Comparison of ENCODE assay signal across 28 cellular contexts in genomic region chr20:63890201-63890576, GRCh38. TPM values are rescaled to one million over a fixed set of nuclear protein-coding genes. Genes with fewer than 3 reads are reported as not detected.
A peak's percentile ranks its signal among the peaks of the same experiment; 100 is the strongest.
DNase-seq lines count a peak whose midpoint lies in the region; ATAC-seq, FAIRE-seq and TF ChIP-seq lines count a peak whose summit lies in the region.
"Had no signal": no experiment of that assay in that cellular context is flagged by ENCODE, and none has a peak within 500 bp of the region (broad histone marks: within the 10 kb centered on the region; RNA-seq: fewer than 3 reads in every experiment).

No MANE protein-coding gene starts in this region.

- H3K27ac Mint-ChIP-seq in MCF 10A (ENCODE audit: low read depth, unreplicated experiment), result peak overlapping the region; percentile 79
- H3K27ac Mint-ChIP-seq: activated naive CD8-positive, alpha-beta T cell treated with anti-CD3 and anti-CD28 coated beads, Interleukin-2, amount 10 ng/mL, durations not matched to agents 7 days and 5 days; CD8-positive, alpha-beta T cell; stimulated activated memory B cell treated with anti-CD40 and anti-IgM and Interleukin-4, amounts not matched to agents 10 μg/mL and 1 μg/mL and 100 μg/mL, for 72 hours; T-helper 2 cell treated with Interferon-gamma antibody and Interleukin-4, amounts not matched to agents 5 μg/mL and 100 μg/mL, for 36 hours had no signal

- intact Hi-C loops in HepG2 (cut with micrococcal nuclease; ENCODE audit: unreplicated experiment) (no loop called here), right lobe of liver (cut with DNase I) (no loop called here), MCF 10A (cut with micrococcal nuclease) (no loop called here), left lung (cut with DNase I) (no loop called here)

- ATAC-seq in HepG2 (no peak), right lobe of liver (no peak), left lung (no peak), HG02798 (IDR thresholded peaks at IDR 0.05; ENCODE audit: poor library complexity, unreplicated experiment) (no peak)
- ATAC-seq: CD8-positive, alpha-beta T cell; stimulated activated memory B cell treated with anti-CD40 and anti-IgM and Interleukin-4, amounts not matched to agents 10 μg/mL and 1 μg/mL and 100 μg/mL, for 72 hours had no signal

- H2AFZ ChIP-seq in HepG2 (ENCODE audit: low read length), result no peak overlapping the region
- H2AFZ ChIP-seq: hepatocyte had no signal

- TF ChIP-seq EP300 in HepG2 (IDR thresholded peaks at IDR 0.05; ENCODE audit: low read depth in 2 of 2, low read length in 2 of 2), result no peak
- no peak for TF ChIP-seq EP300 in HepG2 (CRISPR knock-in tag; IDR thresholded peaks at IDR 0.05; ENCODE audit: borderline replicate concordance)

- CTCF ChIA-PET in HepG2 (lab: Yijun Ruan, JAX; ENCODE audit: low intra/inter-chr PET ratio, low total read pairs) (no interaction called here), MCF 10A (lab: Yijun Ruan, JAX) (no interaction called here)

- no peak overlapping the region for H3K9ac ChIP-seq in HepG2 (ENCODE audit: insufficient read depth, low read depth, low read length)

- POLR2A ChIA-PET in HepG2 (lab: Yijun Ruan, JAX) (no interaction called here), MCF 10A (lab: Yijun Ruan, JAX) (interaction anchor here (0.7 to 5.0 kb wide), 4 partner anchors 16 to 312 kb away, joined by 3 to 45 read pairs (median 6); partner anchors contain the start of gene TPD52L2)

- H3K9me3 ChIP-seq in HepG2 (ENCODE audit: low read length) (no peaks in the 10 kb centered on the region), right lobe of liver (no peaks in the 10 kb centered on the region), left lung (no peaks in the 10 kb centered on the region)
- H3K9me3 ChIP-seq: tibial artery had no signal

- TF ChIP-seq CTCF in HepG2 (CRISPR knock-in tag; IDR thresholded peaks at IDR 0.05), result no peak
- no peak for TF ChIP-seq CTCF in right lobe of liver (IDR thresholded peaks at IDR 0.05)
- no peak for TF ChIP-seq CTCF in MCF 10A (IDR thresholded peaks at IDR 0.05; ENCODE audit: unreplicated experiment)
- no peak for TF ChIP-seq CTCF in left lung (IDR thresholded peaks at IDR 0.05)

- peaks cover 13% of the 10 kb centered on the region; the same call in 1 of the 2 replicates for H4K20me1 ChIP-seq in HepG2 (ENCODE audit: insufficient read depth, low read length)

- H3K27me3 ChIP-seq in HepG2 (ENCODE audit: control insufficient read depth in 1 of 2, insufficient read depth in 2 of 2, low read length in 2 of 2), result no peaks in the 10 kb centered on the region; a peak in 1 of 5 replicates
- no peaks in the 10 kb centered on the region for H3K27me3 ChIP-seq in right lobe of liver
- no peaks in the 10 kb centered on the region for H3K27me3 ChIP-seq in left lung
- H3K27me3 ChIP-seq: cardiac muscle cell, hepatocyte, tibial artery had no signal

- peaks cover 2% of the 10 kb centered on the region for H3K79me2 ChIP-seq in HepG2 (ENCODE audit: insufficient read depth, low read length)
- H3K79me2 ChIP-seq: hepatocyte had no signal

- BruUV-seq in HepG2 (replicated peaks; lab: Mats Ljungman, UMichigan) (no TSS peak), MCF 10A (replicated peaks; lab: Mats Ljungman, UMichigan) (TSS peak; percentile 47)

- FAIRE-seq in HepG2 (lab: Jason Lieb, UNC), result no peak
- FAIRE-seq: GM18507 had no signal

- in situ Hi-C loops in HepG2 (cut with HindIII; ENCODE audit: extremely low pct_ligation_motif_present, low pct_unique_long_range_greater_than_20kb), result no loop called here

- H3K4me3 ChIP-seq in HepG2 (replicated peaks in 1 of 3; ENCODE audit: insufficient read depth in 1 of 3, low read depth in 2 of 3, low read length in 3 of 3) (no peak overlapping the region), right lobe of liver (no peak overlapping the region), left lung (no peak overlapping the region)
- H3K4me3 ChIP-seq: cardiac muscle cell, hepatocyte, tibial artery had no signal

- H3K4me3 Mint-ChIP-seq in MCF 10A (ENCODE audit: unreplicated experiment), result no peak overlapping the region
- H3K4me3 Mint-ChIP-seq: activated naive CD8-positive, alpha-beta T cell treated with anti-CD3 and anti-CD28 coated beads, Interleukin-2, amount 10 ng/mL, durations not matched to agents 7 days and 5 days; CD8-positive, alpha-beta T cell; stimulated activated memory B cell treated with anti-CD40 and anti-IgM and Interleukin-4, amounts not matched to agents 10 μg/mL and 1 μg/mL and 100 μg/mL, for 72 hours; T-helper 2 cell treated with Interferon-gamma antibody and Interleukin-4, amounts not matched to agents 5 μg/mL and 100 μg/mL, for 36 hours had no signal

- H3K4me1 Mint-ChIP-seq in MCF 10A (ENCODE audit: insufficient read depth, unreplicated experiment), result peaks cover 27% of the 10 kb centered on the region

- H3K27ac ChIP-seq in HepG2 (ENCODE audit: extremely low read length, insufficient read depth, low read length) (no peak overlapping the region), right lobe of liver (no peak overlapping the region), left lung (peak overlapping the region; percentile 3 to 57)
- H3K27ac ChIP-seq: cardiac muscle cell, hepatocyte, tibial artery had no signal

- H3K36me3 Mint-ChIP-seq in MCF 10A (ENCODE audit: insufficient read depth, unreplicated experiment), result peaks cover 65% of the 10 kb centered on the region

- TF ChIP-seq POLR2A in HepG2 (IDR thresholded peaks at IDR 0.05; ENCODE audit: insufficient read depth in 1 of 2, low read depth in 2 of 2, low read length in 2 of 2), result no peak
- TF ChIP-seq POLR2A in right lobe of liver (IDR thresholded peaks at IDR 0.05), result no peak

- no peaks in the 10 kb centered on the region for H3K27me3 Mint-ChIP-seq in MCF 10A (ENCODE audit: insufficient read depth, unreplicated experiment)
- H3K27me3 Mint-ChIP-seq: activated naive CD8-positive, alpha-beta T cell treated with anti-CD3 and anti-CD28 coated beads, Interleukin-2, amount 10 ng/mL, durations not matched to agents 7 days and 5 days; stimulated activated memory B cell treated with anti-CD40 and anti-IgM and Interleukin-4, amounts not matched to agents 10 μg/mL and 1 μg/mL and 100 μg/mL, for 72 hours had no signal

- H3K9me3 Mint-ChIP-seq in MCF 10A (ENCODE audit: unreplicated experiment), result no peaks in the 10 kb centered on the region
- H3K9me3 Mint-ChIP-seq: activated naive CD8-positive, alpha-beta T cell treated with anti-CD3 and anti-CD28 coated beads, Interleukin-2, amount 10 ng/mL, durations not matched to agents 7 days and 5 days; CD8-positive, alpha-beta T cell; stimulated activated memory B cell treated with anti-CD40 and anti-IgM and Interleukin-4, amounts not matched to agents 10 μg/mL and 1 μg/mL and 100 μg/mL, for 72 hours; T-helper 2 cell treated with Interferon-gamma antibody and Interleukin-4, amounts not matched to agents 5 μg/mL and 100 μg/mL, for 36 hours had no signal

- TF ChIP-seq RAD21 in HepG2 (CRISPR knock-in tag; IDR thresholded peaks at IDR 0.05), result no peak

- H3K4me2 ChIP-seq in HepG2 (ENCODE audit: low read depth, low read length), result no peak overlapping the region
- H3K4me2 ChIP-seq: hepatocyte had no signal

- WGBS in HepG2 (ENCODE audit: low lambda C conversion rate), result 93% methylated on average over 7 of the region's 7 CpGs
- WGBS in right lobe of liver (ENCODE audit: insufficient coverage, low coverage, low lambda C conversion rate, missing lambda C conversion rate), result 72% methylated on average over 7 of the region's 7 CpGs

- peaks cover 38 to 59% of the 10 kb centered on the region in 2 experiments for H3K36me3 ChIP-seq in HepG2 (replicated peaks in 1 of 2; ENCODE audit: control insufficient read depth in 1 of 2, insufficient read depth in 2 of 2, low read length in 2 of 2)
- H3K36me3 ChIP-seq in right lobe of liver, result peaks cover 0 to 38% (median 11%) of the 10 kb centered on the region in 4 donors
- H3K36me3 ChIP-seq in left lung, result peaks cover 0 to 78% of the 10 kb centered on the region in 2 donors

- DNase-seq in HepG2 (ENCODE audit: low spot score) (no peak), right lobe of liver (no peak), MCF 10A (ENCODE audit: unreplicated experiment) (no peak), left lung (no peak), nucleus accumbens (lab: John Stamatoyannopoulos, UW) (no peak), HuH-7.5 (ENCODE audit: low spot score) (no peak)
- DNase-seq in activated CD4-positive, alpha-beta T cell treated with anti-CD3 and anti-CD28 coated beads, Interleukin-2, amount 50 U/mL, for 4 hours, result no peak
- DNase-seq: activated CD4-positive, CD25-positive, alpha-beta regulatory T cell treated with anti-CD3 and anti-CD28 coated beads, Interleukin-2, amount 50 U/mL, for 72 hours; activated naive CD8-positive, alpha-beta T cell treated with anti-CD3 and anti-CD28 coated beads, Interleukin-2, amount 10 ng/mL, durations not matched to agents 7 days and 5 days; CD8-positive, alpha-beta T cell; DND-41; effector CD8-positive, alpha-beta T cell; HCEC 1CT; NCI-H2081; NCI-H524; retina; stimulated activated CD4-positive, alpha-beta T cell treated with anti-CD3 and anti-CD28 coated beads, Interleukin-15, amount 100 ng/mL, for 24 hours; tibial artery had no signal

- H3K4me1 ChIP-seq in HepG2 (ENCODE audit: insufficient read depth, low read length), result peaks cover 7% of the 10 kb centered on the region
- H3K4me1 ChIP-seq in right lobe of liver, result peaks cover 0 to 7% (median 0%) of the 10 kb centered on the region in 4 donors
- peaks cover 4 to 44% of the 10 kb centered on the region in 2 donors for H3K4me1 ChIP-seq in left lung

RNA-seq across cellular contexts. Expression of gene DNAJC5, which starts 4.7 kb away (rescaled TPM):
- total RNA-seq in HepG2 (2016; rRNA removed; fragmentation: Illumina TruSeq; extraction: Trizol) (54.3 and 64.5 TPM in 2 replicates), right lobe of liver (10 to 100 TPM; 10.7 to 26.0 (median 15.1) TPM), MCF 10A (2022) (38.1 and 45.0 TPM in 2 replicates), left lung (10 to 100 TPM; 39.9 to 59.5 TPM)
- total RNA-seq in HepG2 (2016; cell fraction: cytosol; rRNA removed; fragmentation: Illumina TruSeq; extraction: Trizol; ENCODE audit: low read depth), result 11.9 and 12.0 TPM in 2 replicates
- total RNA-seq in HepG2 (2016; cell fraction: insoluble cytoplasmic fraction; rRNA removed; fragmentation: Illumina TruSeq; extraction: Trizol), result 48.4 and 65.4 TPM in 2 replicates
- total RNA-seq in HepG2 (2016; cell fraction: membrane; rRNA removed; fragmentation: Illumina TruSeq; extraction: Trizol), result 20.9 and 21.3 TPM in 2 replicates
- total RNA-seq in HepG2 (2016; cell fraction: nucleus; rRNA removed; fragmentation: Illumina TruSeq; extraction: Trizol), result 36.9 and 44.3 TPM in 2 replicates
- 42.8 and 51.8 TPM in 2 replicates for polyA plus RNA-seq in HepG2 (2011; rRNA removed)
- polyA plus RNA-seq in HepG2 (2011; cell fraction: cytosol; rRNA removed), result 50.7 and 53.5 TPM in 2 replicates
- 53.1 and 56.7 TPM in 2 replicates for polyA plus RNA-seq in HepG2 (2011; cell fraction: nucleus; rRNA removed)
- 35.9 and 42.1 TPM in 2 replicates for polyA plus RNA-seq in HepG2 (2012)
- polyA plus RNA-seq in HepG2 (2016; cell fraction: cytosol; fragmentation: Illumina TruSeq; extraction: Trizol; ENCODE audit: low read depth), result 6.9 and 7.7 TPM in 2 replicates
- polyA plus RNA-seq in HepG2 (2016; cell fraction: insoluble cytoplasmic fraction; fragmentation: Illumina TruSeq; extraction: Trizol; ENCODE audit: low read depth), result 37.7 and 43.6 TPM in 2 replicates
- 11.5 and 11.7 TPM in 2 replicates for polyA plus RNA-seq in HepG2 (2016; cell fraction: membrane; fragmentation: Illumina TruSeq; extraction: Trizol; ENCODE audit: low read depth)
- polyA plus RNA-seq in HepG2 (2016; cell fraction: nucleus; fragmentation: Illumina TruSeq; extraction: Trizol; ENCODE audit: insufficient read depth, low read depth), result 52.1 and 53.7 TPM in 2 replicates
- 45.9 and 137 TPM in 2 replicates for polyA minus RNA-seq in HepG2 (2011; rRNA and poly(A)+ RNA removed; ENCODE audit: low replicate concordance)
- polyA minus RNA-seq in HepG2 (2011; cell fraction: cytosol; rRNA and poly(A)+ RNA removed), result 49.8 and 50.2 TPM in 2 replicates
- 27.8 and 28.3 TPM in 2 replicates for polyA minus RNA-seq in HepG2 (2011; cell fraction: nucleus; rRNA and poly(A)+ RNA removed)

RNA-seq across cellular contexts. Expression of gene TPD52L2, which starts 25.1 kb away (rescaled TPM):
- 156 and 187 TPM in 2 replicates for total RNA-seq in HepG2 (2016; rRNA removed; fragmentation: Illumina TruSeq; extraction: Trizol)
- 17.3 and 18.9 TPM in 2 replicates for total RNA-seq in HepG2 (2016; cell fraction: cytosol; rRNA removed; fragmentation: Illumina TruSeq; extraction: Trizol; ENCODE audit: low read depth)
- 159 and 183 TPM in 2 replicates for total RNA-seq in HepG2 (2016; cell fraction: insoluble cytoplasmic fraction; rRNA removed; fragmentation: Illumina TruSeq; extraction: Trizol)
- total RNA-seq in HepG2 (2016; cell fraction: membrane; rRNA removed; fragmentation: Illumina TruSeq; extraction: Trizol), result 68.0 and 74.8 TPM in 2 replicates
- total RNA-seq in HepG2 (2016; cell fraction: nucleus; rRNA removed; fragmentation: Illumina TruSeq; extraction: Trizol), result 80.6 and 85.7 TPM in 2 replicates
- polyA plus RNA-seq in HepG2 (2011; rRNA removed), result 184 and 198 TPM in 2 replicates
- 197 and 204 TPM in 2 replicates for polyA plus RNA-seq in HepG2 (2011; cell fraction: cytosol; rRNA removed)
- 163 and 169 TPM in 2 replicates for polyA plus RNA-seq in HepG2 (2011; cell fraction: nucleus; rRNA removed)
- 96.3 and 115 TPM in 2 replicates for polyA plus RNA-seq in HepG2 (2012)
- polyA plus RNA-seq in HepG2 (2016; cell fraction: cytosol; fragmentation: Illumina TruSeq; extraction: Trizol; ENCODE audit: low read depth), result 18.7 and 19.4 TPM in 2 replicates
- polyA plus RNA-seq in HepG2 (2016; cell fraction: insoluble cytoplasmic fraction; fragmentation: Illumina TruSeq; extraction: Trizol; ENCODE audit: low read depth), result 188 and 207 TPM in 2 replicates
- 59.6 and 59.7 TPM in 2 replicates for polyA plus RNA-seq in HepG2 (2016; cell fraction: membrane; fragmentation: Illumina TruSeq; extraction: Trizol; ENCODE audit: low read depth)
- 162 and 173 TPM in 2 replicates for polyA plus RNA-seq in HepG2 (2016; cell fraction: nucleus; fragmentation: Illumina TruSeq; extraction: Trizol; ENCODE audit: insufficient read depth, low read depth)
- 128 and 150 TPM in 2 replicates for polyA minus RNA-seq in HepG2 (2011; rRNA and poly(A)+ RNA removed; ENCODE audit: low replicate concordance)
- 114 and 118 TPM in 2 replicates for polyA minus RNA-seq in HepG2 (2011; cell fraction: cytosol; rRNA and poly(A)+ RNA removed)
- polyA minus RNA-seq in HepG2 (2011; cell fraction: nucleus; rRNA and poly(A)+ RNA removed), result 47.3 and 56.6 TPM in 2 replicates
- total RNA-seq in right lobe of liver, result 10 to 100 TPM; 20.1 to 46.8 (median 30.5) TPM
- 174 and 175 TPM in 2 replicates for total RNA-seq in MCF 10A (2022)
- 100 to 1,000 TPM; 105 to 116 TPM for total RNA-seq in left lung

RNA-seq across cellular contexts. Expression of gene ABHD16B, which starts 28.9 kb away (rescaled TPM):
- not detected in 2 replicates for total RNA-seq in HepG2 (2016; rRNA removed; fragmentation: Illumina TruSeq; extraction: Trizol)
- not detected in 2 replicates for total RNA-seq in HepG2 (2016; cell fraction: cytosol; rRNA removed; fragmentation: Illumina TruSeq; extraction: Trizol; ENCODE audit: low read depth)
- total RNA-seq in HepG2 (2016; cell fraction: insoluble cytoplasmic fraction; rRNA removed; fragmentation: Illumina TruSeq; extraction: Trizol), result not detected in 2 replicates
- not detected in 2 replicates for total RNA-seq in HepG2 (2016; cell fraction: membrane; rRNA removed; fragmentation: Illumina TruSeq; extraction: Trizol)
- not detected in 2 replicates for total RNA-seq in HepG2 (2016; cell fraction: nucleus; rRNA removed; fragmentation: Illumina TruSeq; extraction: Trizol)
- not detected in 2 replicates for polyA plus RNA-seq in HepG2 (2011; rRNA removed)
- not detected in 2 replicates for polyA plus RNA-seq in HepG2 (2011; cell fraction: cytosol; rRNA removed)
- polyA plus RNA-seq in HepG2 (2011; cell fraction: nucleus; rRNA removed), result not detected in 2 replicates
- polyA plus RNA-seq in HepG2 (2012), result not detected in 2 replicates
- polyA plus RNA-seq in HepG2 (2016; cell fraction: cytosol; fragmentation: Illumina TruSeq; extraction: Trizol; ENCODE audit: low read depth), result not detected in 2 replicates
- not detected in 2 replicates for polyA plus RNA-seq in HepG2 (2016; cell fraction: insoluble cytoplasmic fraction; fragmentation: Illumina TruSeq; extraction: Trizol; ENCODE audit: low read depth)
- polyA plus RNA-seq in HepG2 (2016; cell fraction: membrane; fragmentation: Illumina TruSeq; extraction: Trizol; ENCODE audit: low read depth), result not detected in 2 replicates
- not detected in 2 replicates for polyA plus RNA-seq in HepG2 (2016; cell fraction: nucleus; fragmentation: Illumina TruSeq; extraction: Trizol; ENCODE audit: insufficient read depth, low read depth)
- not detected in 2 replicates for polyA minus RNA-seq in HepG2 (2011; rRNA and poly(A)+ RNA removed; ENCODE audit: low replicate concordance)
- not detected in 2 replicates for polyA minus RNA-seq in HepG2 (2011; cell fraction: cytosol; rRNA and poly(A)+ RNA removed)
- not detected in 2 replicates for polyA minus RNA-seq in HepG2 (2011; cell fraction: nucleus; rRNA and poly(A)+ RNA removed)
- not detected for total RNA-seq in right lobe of liver
- not detected in 2 replicates for total RNA-seq in MCF 10A (2022)
- under 1 TPM in 1 of 2 donors, not detected in 1; 0.18 TPM for total RNA-seq in left lung
- total RNA-seq: A673; activated naive CD8-positive, alpha-beta T cell treated with anti-CD3 and anti-CD28 coated beads, Interleukin-2, amount 10 ng/mL, durations not matched to agents 7 days and 5 days; cardiac muscle cell; CD8-positive, alpha-beta T cell; hepatocyte; kidney epithelial cell; SK-MEL-5 had no signal
- polyA plus RNA-seq: neural cell had no signal

RNA-seq across cellular contexts. Expression of gene ZBTB46, which starts 59.1 kb away (rescaled TPM):
- 10.9 and 13.5 TPM in 2 replicates for total RNA-seq in HepG2 (2016; rRNA removed; fragmentation: Illumina TruSeq; extraction: Trizol)
- 74.9 and 80.6 TPM in 2 replicates for total RNA-seq in HepG2 (2016; cell fraction: cytosol; rRNA removed; fragmentation: Illumina TruSeq; extraction: Trizol; ENCODE audit: low read depth)
- total RNA-seq in HepG2 (2016; cell fraction: insoluble cytoplasmic fraction; rRNA removed; fragmentation: Illumina TruSeq; extraction: Trizol), result 10.9 and 15.4 TPM in 2 replicates
- total RNA-seq in HepG2 (2016; cell fraction: membrane; rRNA removed; fragmentation: Illumina TruSeq; extraction: Trizol), result 51.8 and 55.2 TPM in 2 replicates
- total RNA-seq in HepG2 (2016; cell fraction: nucleus; rRNA removed; fragmentation: Illumina TruSeq; extraction: Trizol), result 8.7 and 9.2 TPM in 2 replicates
- polyA plus RNA-seq in HepG2 (2011; rRNA removed), result 1.6 and 2.7 TPM in 2 replicates
- 1.6 and 2.0 TPM in 2 replicates for polyA plus RNA-seq in HepG2 (2011; cell fraction: cytosol; rRNA removed)
- polyA plus RNA-seq in HepG2 (2011; cell fraction: nucleus; rRNA removed), result 7.2 and 7.6 TPM in 2 replicates
- 3.8 and 5.3 TPM in 2 replicates for polyA plus RNA-seq in HepG2 (2012)
- 0.45 and 0.85 TPM in 2 replicates for polyA plus RNA-seq in HepG2 (2016; cell fraction: cytosol; fragmentation: Illumina TruSeq; extraction: Trizol; ENCODE audit: low read depth)
- 3.9 and 4.2 TPM in 2 replicates for polyA plus RNA-seq in HepG2 (2016; cell fraction: insoluble cytoplasmic fraction; fragmentation: Illumina TruSeq; extraction: Trizol; ENCODE audit: low read depth)
- 1.4 and 1.5 TPM in 2 replicates for polyA plus RNA-seq in HepG2 (2016; cell fraction: membrane; fragmentation: Illumina TruSeq; extraction: Trizol; ENCODE audit: low read depth)
- 7.1 and 7.5 TPM in 2 replicates for polyA plus RNA-seq in HepG2 (2016; cell fraction: nucleus; fragmentation: Illumina TruSeq; extraction: Trizol; ENCODE audit: insufficient read depth, low read depth)
- 18.8 and 33.6 TPM in 2 replicates for polyA minus RNA-seq in HepG2 (2011; rRNA and poly(A)+ RNA removed; ENCODE audit: low replicate concordance)
- polyA minus RNA-seq in HepG2 (2011; cell fraction: cytosol; rRNA and poly(A)+ RNA removed), result 8.3 and 9.0 TPM in 2 replicates
- polyA minus RNA-seq in HepG2 (2011; cell fraction: nucleus; rRNA and poly(A)+ RNA removed), result 5.4 and 9.1 TPM in 2 replicates
- 1 to 10 TPM; 1.2 to 4.2 (median 2.4) TPM for total RNA-seq in right lobe of liver
- 0.63 and 0.71 TPM in 2 replicates for total RNA-seq in MCF 10A (2022)
- 10 to 100 TPM in 1 of 2 donors, 1 to 10 TPM in 1; 9.2 to 11.3 TPM for total RNA-seq in left lung
- total RNA-seq: CD8-positive, alpha-beta T cell had no signal

Comparison
In these comparisons a context has a peak if more than half of its experiments do, and no peak if none do; other contexts are left out.
1. H3K27ac ChIP-seq: peak in left lung (2 of 2); none in HepG2 (single experiment) and right lobe of liver (0 of 3).